In genomic region chr19:11987405-11988231, GRCh38 we compare ENCODE assay signal across 1 cellular context.
A peak's percentile ranks its signal among the peaks of the same experiment; 100 is the strongest.
TF ChIP-seq lines count a peak whose summit lies in the region.

No MANE protein-coding gene starts in this region.

TF ChIP-seq in K562, 482 proteins besides CTCF, POLR2A, EP300 and RAD21 (continued from another document):
- TF ChIP-seq STAT6 (CRISPR knock-in tag; IDR thresholded peaks at IDR 0.05): no peak
- TF ChIP-seq GATAD2B (IDR thresholded peaks at IDR 0.05; ENCODE audit: borderline replicate concordance): no peak
- no peak for TF ChIP-seq KLF10 (CRISPR knock-in tag; IDR thresholded peaks at IDR 0.05)
- TF ChIP-seq POLR2G (IDR thresholded peaks at IDR 0.05; ENCODE audit: low read depth, low read length): peak; percentile 65
- TF ChIP-seq TAF7 (tag; IDR thresholded peaks at IDR 0.05): 0 out of 2 replicates have a peak, but pooled peaks have one; percentile 18
- TF ChIP-seq SIN3B (IDR thresholded peaks at IDR 0.05; ENCODE audit: low read depth): no peak
- peak; percentile 29; the same call in 1 of the 2 replicates for TF ChIP-seq RFX1 (IDR thresholded peaks at IDR 0.05)
- TF ChIP-seq ZNF431 (CRISPR knock-in tag; IDR thresholded peaks at IDR 0.05): no peak
- TF ChIP-seq ZBTB8A (IDR thresholded peaks at IDR 0.05; ENCODE audit: partially characterized antibody): no peak
- no peak for TF ChIP-seq ADNP (tag; IDR thresholded peaks at IDR 0.05)
- peak; percentile 78 for TF ChIP-seq TBP (optimal IDR thresholded peaks at IDR 0.05; ENCODE audit: low read depth, low read length)
- TF ChIP-seq ZNF785 (CRISPR knock-in tag; IDR thresholded peaks at IDR 0.05): no peak
- no peak for TF ChIP-seq SNIP1 (IDR thresholded peaks at IDR 0.05; ENCODE audit: low read depth)
- no peak for TF ChIP-seq ZNF444 (CRISPR knock-in tag; IDR thresholded peaks at IDR 0.05)
- TF ChIP-seq GABPA (tag; conservative IDR thresholded peaks at IDR 0.05; ENCODE audit: low read depth): peak; percentile 64
- TF ChIP-seq RCOR1 (IDR thresholded peaks at IDR 0.05; ENCODE audit: borderline replicate concordance in 1 of 2, low read depth in 2 of 2, low read length in 2 of 2): no peak
- TF ChIP-seq ILF3 (IDR thresholded peaks at IDR 0.05; ENCODE audit: borderline replicate concordance): no peak
- no peak for TF ChIP-seq ARID1B (IDR thresholded peaks at IDR 0.05)
- TF ChIP-seq SIN3A (IDR thresholded peaks at IDR 0.05; ENCODE audit: borderline replicate concordance in 2 of 2, control insufficient read depth in 1 of 2, low read depth in 2 of 2, low read length in 2 of 2): 0 out of 4 replicates have a peak, but pooled peaks of 1 of the 2 experiments have one; percentile 8
- peak; percentile 62 for TF ChIP-seq SUPT5H (IDR thresholded peaks at IDR 0.05)
- peak; percentile 50; the same call in 1 of the 2 replicates for TF ChIP-seq PBX2 (CRISPR knock-in tag; IDR thresholded peaks at IDR 0.05; ENCODE audit: low read depth)
- peak; percentile 79 for TF ChIP-seq PBX2 (tag; conservative IDR thresholded peaks at IDR 0.05; ENCODE audit: low read depth)
- TF ChIP-seq CXXC5 (CRISPR knock-in tag; IDR thresholded peaks at IDR 0.05): no peak
- peak; percentile 53; the same call in 1 of the 2 replicates for TF ChIP-seq ZC3H4 (CRISPR knock-in tag; IDR thresholded peaks at IDR 0.05; ENCODE audit: borderline replicate concordance)
- TF ChIP-seq ETV1 (tag; conservative IDR thresholded peaks at IDR 0.05; ENCODE audit: low read depth): no peak
- TF ChIP-seq SMAD1 (IDR thresholded peaks at IDR 0.05; ENCODE audit: low read depth, low read length, partially characterized antibody): peak; percentile 32
- TF ChIP-seq TCF3 (CRISPR knock-in tag; IDR thresholded peaks at IDR 0.05): no peak
- TF ChIP-seq ZNF347 (CRISPR knock-in tag; IDR thresholded peaks at IDR 0.05; ENCODE audit: low read depth): no peak
- no peak for TF ChIP-seq AFF1 (IDR thresholded peaks at IDR 0.05; ENCODE audit: low read depth in 1 of 2, partially characterized antibody in 2 of 2)
- TF ChIP-seq POLR2B (IDR thresholded peaks at IDR 0.05; ENCODE audit: low read depth, partially characterized antibody): peak; percentile 48
- TF ChIP-seq PHF8 (IDR thresholded peaks at IDR 0.05; ENCODE audit: borderline replicate concordance, low read length): peak; percentile 46; the same call in 1 of the 2 replicates
- 0 out of 2 replicates have a peak, but pooled peaks have one; percentile 24 for TF ChIP-seq ZBTB40 (IDR thresholded peaks at IDR 0.05)
- no peak for TF ChIP-seq ZBTB40 (CRISPR knock-in tag; IDR thresholded peaks at IDR 0.05)
- no peak for TF ChIP-seq RNF219 (CRISPR knock-in tag; IDR thresholded peaks at IDR 0.05)
- peak; percentile 19; the same call in 1 of the 2 replicates for TF ChIP-seq ZFX (CRISPR knock-in tag; IDR thresholded peaks at IDR 0.05)
- no peak for TF ChIP-seq ZNF263 (CRISPR knock-in tag; IDR thresholded peaks at IDR 0.05; ENCODE audit: borderline replicate concordance)
- peak; percentile 67 for TF ChIP-seq TAF1 (IDR thresholded peaks at IDR 0.05; ENCODE audit: control insufficient read depth, extremely low read depth, insufficient read depth, low read length, severe bottlenecking)
- TF ChIP-seq ZBTB7A (IDR thresholded peaks at IDR 0.05; ENCODE audit: borderline replicate concordance, control insufficient read depth, low read depth, low read length): 0 out of 2 replicates have a peak, but pooled peaks have one; percentile 29
- peak; percentile 50; the same call in 1 of the 2 replicates for TF ChIP-seq POLR2AphosphoS5 (IDR thresholded peaks at IDR 0.05; ENCODE audit: control insufficient read depth, insufficient read depth, low read depth, low read length)
- TF ChIP-seq BRD9 (IDR thresholded peaks at IDR 0.05; ENCODE audit: low read depth, partially characterized antibody): no peak
